Comparison of ENCODE assay signal across 15 cellular contexts in genomic region chr9:80797427-80797825, GRCh38.
A peak's percentile ranks its signal among the peaks of the same experiment; 100 is the strongest.
DNase-seq lines count a peak whose midpoint lies in the region; ATAC-seq and TF ChIP-seq lines count a peak whose summit lies in the region.
"Had no signal": no experiment of that assay in that cellular context is flagged by ENCODE, and none has a peak within 500 bp of the region (broad histone marks: within the 10 kb centered on the region; RNA-seq: fewer than 3 reads in every experiment).

No MANE protein-coding gene starts in this region.

- H3K9me3 ChIP-seq in IMR-90 (ENCODE audit: control insufficient read depth, insufficient read depth, low read length) (0 out of 2 replicates have a peak, but pooled peaks cover 2% of the 10 kb centered on the region), SK-N-MC (ENCODE audit: low read depth, low read length) (no peaks in the 10 kb centered on the region), mesenchymal stem cell (ENCODE audit: control insufficient read depth, low read length) (peaks cover 8% of the 10 kb centered on the region)
- H3K9me3 ChIP-seq: Caco-2 had no signal

- H2BK120ac ChIP-seq in IMR-90 (ENCODE audit: low read depth, low read length): no peak overlapping the region
- H2BK120ac ChIP-seq in mesenchymal stem cell (ENCODE audit: low read depth, low read length): no peak overlapping the region

- H3K18ac ChIP-seq in IMR-90 (ENCODE audit: low read depth, low read length): no peak overlapping the region
- peak overlapping the region in 1 of 2 experiments; percentile 11 for H3K18ac ChIP-seq in mesenchymal stem cell (ENCODE audit: low read depth in 1 of 2, low read length in 2 of 2)

- TF ChIP-seq RAD21 in IMR-90 (IDR thresholded peaks at IDR 0.05; ENCODE audit: low read length): no peak

- H3K4ac ChIP-seq in IMR-90 (ENCODE audit: low read depth, low read length) (no peak overlapping the region), mesenchymal stem cell (ENCODE audit: low read depth in 1 of 2, low read length in 2 of 2) (no peak overlapping the region)

- no peaks in the 10 kb centered on the region for H4K20me1 ChIP-seq in IMR-90 (ENCODE audit: insufficient read depth, low read length)

- CTCF ChIA-PET in IMR-90 (lab: Yijun Ruan, JAX): interaction anchor here (0.7 to 1.5 kb wide), 2 partner anchors 8 to 255 kb away, joined by 3 to 4 read pairs; no protein-coding TSS in a partner anchor

- H2AFZ ChIP-seq in IMR-90 (replicated peaks; ENCODE audit: low read length, poor library complexity): no peak overlapping the region
- no peak overlapping the region for H2AFZ ChIP-seq in mesenchymal stem cell (ENCODE audit: low read depth, low read length)

- no TSS peak for BruUV-seq in IMR-90 (replicated peaks; lab: Mats Ljungman, UMichigan)

- no peaks in the 10 kb centered on the region for H3K9me1 ChIP-seq in IMR-90 (ENCODE audit: insufficient read depth, low read length)

- H4K91ac ChIP-seq in IMR-90 (ENCODE audit: insufficient read depth, low read depth, low read length) (no peak overlapping the region), mesenchymal stem cell (ENCODE audit: low read length) (no peak overlapping the region)

- POLR2A ChIA-PET in IMR-90 (lab: Charles Lee; ENCODE audit: unreplicated experiment): no interaction called here

- intact Hi-C loops in IMR-90 (cut with micrococcal nuclease): loop anchor here (5.0 kb wide), 1 partner anchor 890 kb away; the partner anchor contains the start of gene TLE1

- H3K36me3 ChIP-seq in IMR-90 (ENCODE audit: control insufficient read depth, insufficient read depth, low read length): no peaks in the 10 kb centered on the region
- no peaks in the 10 kb centered on the region for H3K36me3 ChIP-seq in SK-N-MC (ENCODE audit: insufficient read depth, low read length)
- H3K36me3 ChIP-seq in mesenchymal stem cell (ENCODE audit: control insufficient read depth in 1 of 2, insufficient read depth in 2 of 2, low read depth in 1 of 2, low read length in 2 of 2): no peaks in the 10 kb centered on the region

- H3K56ac ChIP-seq in IMR-90 (ENCODE audit: extremely low read depth, insufficient read depth, low read length): no peak overlapping the region

- no peak overlapping the region for H3K27ac ChIP-seq in IMR-90 (ENCODE audit: insufficient read depth, low read length)
- H3K27ac ChIP-seq in SK-N-MC: no peak overlapping the region
- no peak overlapping the region for H3K27ac ChIP-seq in mesenchymal stem cell (ENCODE audit: low read length, poor library complexity, severe bottlenecking)
- peak overlapping the region; percentile 54 for H3K27ac ChIP-seq in substantia nigra (ENCODE audit: low read depth, low read length, poor library complexity, severe bottlenecking)

- H3K4me1 ChIP-seq in IMR-90 (ENCODE audit: control insufficient read depth, insufficient read depth, low read length): no peaks in the 10 kb centered on the region; the same call in 1 of the 2 replicates
- no peaks in the 10 kb centered on the region for H3K4me1 ChIP-seq in mesenchymal stem cell (ENCODE audit: control insufficient read depth, insufficient read depth, low read depth, low read length)
- H3K4me1 ChIP-seq: Caco-2 had no signal

- no peak overlapping the region for H2BK5ac ChIP-seq in IMR-90 (ENCODE audit: low read depth, low read length, poor library complexity, severe bottlenecking)
- no peak overlapping the region for H2BK5ac ChIP-seq in mesenchymal stem cell (ENCODE audit: low read depth, low read length, poor library complexity, severe bottlenecking)

- WGBS in IMR-90 (ENCODE audit: extremely low coverage in 2 of 2, insufficient read length in 1 of 2), 2 experiments: no CpG with 5 or more reads among the region's 2 CpGs
- WGBS in mesenchymal stem cell: 36% methylated on average over 2 of the region's 2 CpGs

- dilution Hi-C loops in IMR-90 (cut with HindIII; ENCODE audit: low sequenced_read_pairs, unreplicated experiment): no loop called here

- H3K4me2 ChIP-seq in IMR-90 (ENCODE audit: low read depth, low read length) (no peak overlapping the region), mesenchymal stem cell (ENCODE audit: low read length, poor library complexity, severe bottlenecking) (no peak overlapping the region)

- no peak overlapping the region; the same call in 1 of the 2 replicates for H4K5ac ChIP-seq in IMR-90 (ENCODE audit: low read depth, low read length)

- H2AK9ac ChIP-seq in IMR-90 (replicated peaks; ENCODE audit: low read depth, low read length, poor library complexity): no peak overlapping the region

- H3K9ac ChIP-seq in IMR-90 (ENCODE audit: low read depth, low read length) (no peak overlapping the region), SK-N-MC (ENCODE audit: insufficient read length) (no peak overlapping the region), mesenchymal stem cell (ENCODE audit: low read length) (no peak overlapping the region)

- in situ Hi-C loops in IMR-90 (cut with MboI; ENCODE audit: low sequenced_read_pairs): no loop called here

- H3K14ac ChIP-seq in IMR-90 (replicated peaks; ENCODE audit: low read depth, low read length): no peak overlapping the region
- no peak overlapping the region for H3K14ac ChIP-seq in mesenchymal stem cell (ENCODE audit: low read length in 2 of 2)

- no peak for TF ChIP-seq POLR2A in IMR-90 (IDR thresholded peaks at IDR 0.05; ENCODE audit: low read depth, low read length)

- no peak for TF ChIP-seq CTCF in IMR-90 (conservative IDR thresholded peaks at IDR 0.05; ENCODE audit: low read depth, low read length)

- no peaks in the 10 kb centered on the region for H3K27me3 ChIP-seq in IMR-90 (ENCODE audit: control insufficient read depth, insufficient read depth, low read length)
- H3K27me3 ChIP-seq in mesenchymal stem cell (ENCODE audit: control insufficient read depth in 1 of 2, insufficient read depth in 1 of 2, low read length in 2 of 2): peaks cover 0 to 3% of the 10 kb centered on the region in 2 experiments

- H3K79me1 ChIP-seq in IMR-90 (ENCODE audit: low read depth in 1 of 2, low read length in 2 of 2) (no peaks in the 10 kb centered on the region), mesenchymal stem cell (replicated peaks; ENCODE audit: low read length, poor library complexity, severe bottlenecking) (no peaks in the 10 kb centered on the region)

- H2BK12ac ChIP-seq in mesenchymal stem cell (ENCODE audit: low read length in 2 of 2): no peak overlapping the region

- H2BK15ac ChIP-seq in IMR-90 (ENCODE audit: low read depth, low read length) (no peak overlapping the region), mesenchymal stem cell (ENCODE audit: low read depth, poor library complexity, severe bottlenecking) (no peak overlapping the region)

- H3K23ac ChIP-seq in IMR-90 (ENCODE audit: low read depth, low read length) (no peak overlapping the region), mesenchymal stem cell (ENCODE audit: low read length in 2 of 2) (no peak overlapping the region)

- DNase-seq in IMR-90 (no peak), SK-N-MC (ENCODE audit: low read depth, low spot score) (no peak), mesenchymal stem cell (peak; percentile 57), substantia nigra (lab: John Stamatoyannopoulos, UW) (no peak), MV-4-11 (lab: John Stamatoyannopoulos, UW) (no peak), NCI-H2196 (lab: John Stamatoyannopoulos, UW; ENCODE audit: unreplicated experiment) (no peak)
- DNase-seq: activated B cell treated with CpG ODN at 0.5 μM for 24 hours; Caco-2; effector memory CD4-positive, alpha-beta T cell; GF-D8; NCI-H2029; NCI-H748 treated with DMSO at 0.1 percent for 48 hours; stimulated activated CD4-positive, alpha-beta T cell treated with anti-CD3 and anti-CD28 coated beads, Interleukin-15, amount 100 ng/mL, for 24 hours had no signal

- H4K8ac ChIP-seq in IMR-90 (ENCODE audit: low read depth in 2 of 2, low read length in 2 of 2) (no peak overlapping the region), mesenchymal stem cell (ENCODE audit: low read length) (no peak overlapping the region)

- H2AK5ac ChIP-seq in IMR-90 (ENCODE audit: low read depth, low read length): no peak overlapping the region
- no peak overlapping the region for H2AK5ac ChIP-seq in mesenchymal stem cell (ENCODE audit: low read length, severe bottlenecking)

- H2BK20ac ChIP-seq in IMR-90 (ENCODE audit: low read depth, low read length): no peak overlapping the region

- no peak overlapping the region for H3K4me3 ChIP-seq in IMR-90 (ENCODE audit: insufficient read depth, low read depth, low read length)
- peak overlapping the region; percentile 40 for H3K4me3 ChIP-seq in SK-N-MC
- H3K4me3 ChIP-seq in mesenchymal stem cell (ENCODE audit: insufficient read depth in 1 of 2, low read depth in 1 of 2, low read length in 2 of 2): no peak overlapping the region

- ATAC-seq in IMR-90 (ENCODE audit: low read depth) (peak; percentile 29), HG03159 (IDR thresholded peaks at IDR 0.05; ENCODE audit: unreplicated experiment) (no peak)
- ATAC-seq: activated T-helper 17 cell treated with anti-CD3 and anti-CD28 coated beads, Interleukin-2, amount 50 U/mL, for 72 hours had no signal

TF ChIP-seq in IMR-90, 13 proteins besides CTCF, POLR2A, EP300 and RAD21 (continues in another document):
- TF ChIP-seq RCOR1 (IDR thresholded peaks at IDR 0.05; ENCODE audit: insufficient replicate concordance, low read length): no peak
- no peak for TF ChIP-seq NFE2L2 (IDR thresholded peaks at IDR 0.05; ENCODE audit: low read depth, low read length)
- no peak for TF ChIP-seq BHLHE40 (IDR thresholded peaks at IDR 0.05; ENCODE audit: low read depth, low read length)
- no peak for TF ChIP-seq RFX5 (IDR thresholded peaks at IDR 0.05; ENCODE audit: low read depth, low read length)
- TF ChIP-seq USF2 (IDR thresholded peaks at IDR 0.05; ENCODE audit: low read depth, low read length): no peak
- no peak for TF ChIP-seq FOS (IDR thresholded peaks at IDR 0.05; ENCODE audit: low read depth, low read length)
- no peak for TF ChIP-seq CHD1 (IDR thresholded peaks at IDR 0.05; ENCODE audit: low read depth, low read length)
- no peak for TF ChIP-seq SMC3 (IDR thresholded peaks at IDR 0.05; ENCODE audit: low read depth, low read length)
- no peak for TF ChIP-seq MXI1 (IDR thresholded peaks at IDR 0.05; ENCODE audit: borderline replicate concordance, low read depth, low read length)
- no peak for TF ChIP-seq MAZ (IDR thresholded peaks at IDR 0.05; ENCODE audit: borderline replicate concordance, low read depth, low read length)
- TF ChIP-seq CEBPB (IDR thresholded peaks at IDR 0.05; ENCODE audit: low read depth, low read length): no peak
